Comparison of ENCODE assay signal across 1 cellular context in the genomic region with DNA sequence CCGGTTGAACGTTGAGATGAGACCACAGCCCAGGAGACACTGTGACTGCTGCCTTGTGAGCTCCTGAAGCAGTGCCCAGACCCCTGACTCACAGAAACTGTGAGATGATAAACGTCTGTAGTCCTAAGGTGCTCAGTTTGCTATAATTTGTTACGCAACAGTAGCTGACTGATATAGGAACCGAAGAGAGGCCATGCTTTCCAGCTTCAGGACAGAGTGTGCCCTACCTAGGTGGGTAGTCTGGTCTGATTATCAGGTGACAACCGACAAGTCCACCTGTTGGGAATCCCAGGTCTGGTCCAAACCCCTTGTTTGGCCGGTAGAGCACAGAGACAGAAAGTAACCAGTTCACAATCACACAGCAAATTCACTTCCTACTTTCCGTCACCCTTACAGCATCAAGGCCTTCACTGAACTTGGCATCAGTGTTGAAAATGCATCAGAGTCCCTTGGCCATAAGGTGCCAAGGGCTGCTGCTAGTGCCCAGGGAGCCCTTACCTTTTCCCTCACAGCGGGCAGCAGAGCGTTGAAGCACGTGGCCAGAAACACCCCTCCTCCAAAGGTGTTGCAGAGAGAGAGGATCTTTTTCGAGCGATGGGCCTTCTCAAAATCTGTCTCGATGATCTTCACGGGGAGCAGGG.
TF ChIP-seq lines count a peak whose summit lies in the region.

No MANE protein-coding gene starts in this region.

TF ChIP-seq in IMR-90, 13 proteins besides CTCF, POLR2A, EP300 and RAD21:
- TF ChIP-seq, protein P1, sequence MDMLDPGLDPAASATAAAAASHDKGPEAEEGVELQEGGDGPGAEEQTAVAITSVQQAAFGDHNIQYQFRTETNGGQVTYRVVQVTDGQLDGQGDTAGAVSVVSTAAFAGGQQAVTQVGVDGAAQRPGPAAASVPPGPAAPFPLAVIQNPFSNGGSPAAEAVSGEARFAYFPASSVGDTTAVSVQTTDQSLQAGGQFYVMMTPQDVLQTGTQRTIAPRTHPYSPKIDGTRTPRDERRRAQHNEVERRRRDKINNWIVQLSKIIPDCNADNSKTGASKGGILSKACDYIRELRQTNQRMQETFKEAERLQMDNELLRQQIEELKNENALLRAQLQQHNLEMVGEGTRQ (IDR thresholded peaks at IDR 0.05; ENCODE audit: low read depth, low read length) = no peak
- TF ChIP-seq SMC3 (IDR thresholded peaks at IDR 0.05; ENCODE audit: low read depth, low read length) (no peak), CEBPB (IDR thresholded peaks at IDR 0.05; ENCODE audit: low read depth, low read length) (peak; percentile 88), RFX5 (IDR thresholded peaks at IDR 0.05; ENCODE audit: low read depth, low read length) (no peak)
